ENCODE assay signal across 9 cellular contexts in the genomic region with DNA sequence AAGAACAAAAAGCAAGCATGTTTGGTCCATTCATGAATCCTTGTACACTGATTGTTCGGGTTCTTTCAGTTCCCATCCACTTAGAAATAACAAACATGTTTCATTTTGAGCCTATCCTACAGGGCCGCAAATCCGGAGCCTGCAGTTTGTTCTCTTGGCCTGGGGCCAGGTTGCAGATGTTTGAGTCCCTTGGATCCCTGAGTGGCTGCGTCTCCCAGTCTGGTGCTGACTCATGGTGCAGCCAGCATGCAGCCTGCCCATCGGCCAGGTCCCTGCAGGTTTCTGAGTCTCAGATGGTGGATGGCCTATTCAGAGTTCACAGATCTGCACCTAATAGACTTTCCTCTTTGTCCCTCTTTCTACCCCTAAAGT. TPM values are rescaled to one million over a fixed set of nuclear protein-coding genes. Genes with fewer than 3 reads are reported as not detected.
DNase-seq lines count a peak whose midpoint lies in the region; ATAC-seq and TF ChIP-seq lines count a peak whose summit lies in the region.
"Had no signal": no experiment of that assay in that cellular context is flagged by ENCODE, and none has a peak within 500 bp of the region (broad histone marks: within the 10 kb centered on the region; RNA-seq: fewer than 3 reads in every experiment).

No MANE protein-coding gene starts in this region.

- H3K9me3 ChIP-seq in PC-3 (ENCODE audit: low read length), result no peaks in the 10 kb centered on the region

- H3K27ac Mint-ChIP-seq in HFFc6, result peak overlapping the region; percentile 85

- H3K27me3 Mint-ChIP-seq in HFFc6 (ENCODE audit: insufficient read depth), result no peaks in the 10 kb centered on the region; the same call in 1 of the 2 replicates
- H3K27me3 Mint-ChIP-seq: central memory CD8-positive, alpha-beta T cell had no signal

- H4K20me1 ChIP-seq in PC-3 (ENCODE audit: low read length), result peaks cover 1% of the 10 kb centered on the region; the same call in 1 of the 2 replicates

- H3K4me2 ChIP-seq in PC-3 (ENCODE audit: low read length), result peak overlapping the region; percentile 61

- H3K36me3 Mint-ChIP-seq in HFFc6 (ENCODE audit: low read depth), result peaks cover 12% of the 10 kb centered on the region

- H3K4me1 ChIP-seq in PC-3 (ENCODE audit: insufficient read depth, low read length), result peaks cover 27% of the 10 kb centered on the region

- ATAC-seq in PC-3 (peak; percentile 33), GM21367 (IDR thresholded peaks at IDR 0.05; ENCODE audit: unreplicated experiment) (no peak), GM19023 (IDR thresholded peaks at IDR 0.05; ENCODE audit: unreplicated experiment) (no peak), HG02610 (IDR thresholded peaks at IDR 0.05; ENCODE audit: unreplicated experiment) (no peak), GM18861 (IDR thresholded peaks at IDR 0.05; ENCODE audit: unreplicated experiment) (no peak)

- H3K9me2 ChIP-seq in PC-3 (replicated peaks; ENCODE audit: low read length), result no peaks in the 10 kb centered on the region

- peaks cover 32% of the 10 kb centered on the region for H3K79me2 ChIP-seq in PC-3 (ENCODE audit: low read length)

- no peaks in the 10 kb centered on the region for H3F3A ChIP-seq in PC-3 (ENCODE audit: low read length, unreplicated experiment)

- H3K27ac ChIP-seq in PC-3 (ENCODE audit: low read length), result peak overlapping the region; percentile 58

- intact Hi-C loops in PC-3 (cut with micrococcal nuclease), result loop anchor here (5.0 kb wide), 1 partner anchor 65 kb away; no protein-coding TSS in a partner anchor

- H3K4me3 ChIP-seq in PC-3 (ENCODE audit: low read length) (no peak overlapping the region; the same call in 1 of the 2 replicates), fibroblast of the aortic adventitia (ENCODE audit: low read depth, low read length) (no peak overlapping the region), skeletal muscle cell (ENCODE audit: low read depth, low read length) (no peak overlapping the region)

- CTCF ChIA-PET in PC-3 (lab: Charles Lee), result no interaction called here

- H3K36me3 ChIP-seq in PC-3 (ENCODE audit: low read depth, low read length), result peaks cover 2% of the 10 kb centered on the region; the same call in 1 of the 2 replicates

- DNase-seq in HFFc6 (peak; percentile 85), PC-3 (peak; percentile 86), fibroblast of the aortic adventitia (ENCODE audit: low read depth) (peak; percentile 85), skeletal muscle cell (ENCODE audit: low read depth) (peak; percentile 81)

- H3K4me1 Mint-ChIP-seq in HFFc6 (ENCODE audit: low read depth), result peaks cover 61% of the 10 kb centered on the region

- TF ChIP-seq CTCF in HFFc6 (IDR thresholded peaks at IDR 0.05) (no peak), PC-3 (conservative IDR thresholded peaks at IDR 0.05; ENCODE audit: low read depth, low read length) (no peak), fibroblast of the aortic adventitia (IDR thresholded peaks at IDR 0.05; ENCODE audit: insufficient read depth, low read length) (no peak)

- H3K27me3 ChIP-seq in PC-3 (ENCODE audit: low read length), result no peaks in the 10 kb centered on the region

- H3K9ac ChIP-seq in PC-3 (ENCODE audit: low read length), result peak overlapping the region; percentile 18

- no TSS peak for BruUV-seq in PC-3 (replicated peaks; lab: Mats Ljungman, UMichigan)

- peak overlapping the region; percentile 56 for H2AFZ ChIP-seq in PC-3 (ENCODE audit: low read length)

- no peaks in the 10 kb centered on the region for H3K9me3 Mint-ChIP-seq in HFFc6
- H3K9me3 Mint-ChIP-seq: central memory CD8-positive, alpha-beta T cell had no signal

- H3K4me3 Mint-ChIP-seq in HFFc6, result peak overlapping the region; percentile 69
- H3K4me3 Mint-ChIP-seq: central memory CD8-positive, alpha-beta T cell had no signal

- POLR2A ChIA-PET in PC-3 (lab: Charles Lee; ENCODE audit: unreplicated experiment), result no interaction called here

RNA-seq across cellular contexts. Expression of a gene that starts 1.9 kb away (rescaled TPM):
- 100 to 1,000 TPM; 364 to 643 (median 408) TPM for total RNA-seq in HFFc6 (2021; fragmentation: NEBNext Ultra II Directional; extraction: Animal tissue kit (Norgen Biotek cat#: 25700))
- total RNA-seq in PC-3 (2014; rRNA removed), result 606 and 701 TPM in 2 replicates
- total RNA-seq in fibroblast of the aortic adventitia (ENCODE audit: low replicate concordance), result 376 and 465 TPM in 2 replicates
